ENCODE assay signal across 18 cellular contexts in genomic region chr7:24438232-24438631, GRCh38.
"Had no signal": no experiment of that assay in that cellular context is flagged by ENCODE, and none has a peak within 500 bp of the region (broad histone marks: within the 10 kb centered on the region; RNA-seq: fewer than 3 reads in every experiment).

No MANE protein-coding gene starts in this region.

- DNase-seq: dermis blood vessel endothelial cell; dorsolateral prefrontal cortex; effector CD4-positive, alpha-beta T cell; effector memory CD4-positive, alpha-beta T cell; foreskin keratinocyte; glutamatergic neuron; head of caudate nucleus; heart right ventricle; hippocampal formation; left cardiac atrium; left lung; left ventricle myocardium superior; lower lobe of right lung; mesenchymal stem cell; mucosa of descending colon; naive B cell had no signal

- H3K27me3 ChIP-seq: foreskin keratinocyte, heart right ventricle, left lung had no signal

- H3K36me3 ChIP-seq: esophagus muscularis mucosa, heart right ventricle, left lung, lower lobe of right lung had no signal

- ATAC-seq: heart right ventricle, left cardiac atrium, left lung, left ventricle myocardium superior, lower lobe of right lung, mucosa of descending colon had no signal

- H3K4me1 ChIP-seq: esophagus muscularis mucosa, left lung, lower lobe of right lung had no signal

- H3K27ac ChIP-seq: coronary artery, dorsolateral prefrontal cortex, esophagus muscularis mucosa, foreskin keratinocyte, heart right ventricle, left lung, lower lobe of right lung had no signal

- H3K9me3 ChIP-seq: left lung, lower lobe of right lung, mucosa of descending colon had no signal

- H3K4me3 ChIP-seq: coronary artery, dorsolateral prefrontal cortex, esophagus muscularis mucosa, heart right ventricle, left lung, lower lobe of right lung, mucosa of descending colon had no signal
